In the genomic region with DNA sequence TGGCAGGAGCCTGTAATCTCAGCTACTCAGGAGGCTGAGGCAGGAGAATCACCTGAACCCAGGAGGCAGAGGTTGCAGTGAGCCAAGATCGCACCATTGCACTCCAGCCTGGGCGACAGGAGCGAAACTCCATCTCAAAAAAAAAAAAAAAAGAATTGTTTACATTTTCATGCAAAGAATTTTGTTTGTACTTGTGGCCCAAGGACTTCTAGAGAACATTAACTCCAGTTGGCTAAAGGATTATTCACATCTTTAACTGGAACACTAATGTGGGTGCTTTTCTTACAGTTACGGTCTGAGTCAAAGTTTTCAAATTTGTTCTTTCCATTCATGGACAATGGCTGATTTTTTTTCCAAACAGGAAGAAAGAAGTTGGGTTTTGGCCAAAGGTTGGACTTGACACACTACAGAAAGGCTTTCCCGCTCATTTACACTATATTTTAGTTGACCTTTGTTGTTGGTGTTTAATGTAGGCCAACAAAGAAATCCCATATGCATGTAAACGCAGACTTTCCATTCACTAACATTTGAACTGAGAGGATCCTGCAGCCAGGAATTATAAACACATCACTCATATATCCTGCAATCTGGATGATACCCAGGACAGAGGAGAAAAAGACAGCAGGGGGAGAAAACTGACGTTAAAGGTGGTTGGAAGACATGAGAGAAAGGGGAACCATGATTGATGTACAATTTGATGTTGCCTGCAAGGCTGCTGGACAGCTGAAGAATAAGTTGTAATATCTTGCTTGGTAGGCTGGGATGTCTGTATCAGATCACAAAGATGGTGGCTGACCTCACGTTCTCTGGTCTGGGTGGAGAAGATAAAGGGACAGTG, we compare ENCODE assay signal across 25 cellular contexts. TPM values are rescaled to one million over a fixed set of nuclear protein-coding genes. Genes with fewer than 3 reads are reported as not detected.
DNase-seq lines count a peak whose midpoint lies in the region; ATAC-seq, FAIRE-seq and TF ChIP-seq lines count a peak whose summit lies in the region.
"Had no signal": no experiment of that assay in that cellular context is flagged by ENCODE, and none has a peak within 500 bp of the region (broad histone marks: within the 10 kb centered on the region; RNA-seq: fewer than 3 reads in every experiment).

No MANE protein-coding gene starts in this region.

- no peak for TF ChIP-seq CTCF in activated B cell treated with CpG ODN at 0.5 μM for 24 hours (IDR thresholded peaks at IDR 0.05)
- TF ChIP-seq CTCF in neural crest cell (conservative IDR thresholded peaks at IDR 0.05) = no peak

- peak; percentile 30 for ATAC-seq in GM19438 (IDR thresholded peaks at IDR 0.05; ENCODE audit: low read depth, unreplicated experiment)
- peak; percentile 7 for ATAC-seq in activated B cell treated with CpG ODN at 0.5 μM for 24 hours (ENCODE audit: low read depth)
- ATAC-seq: activated CD4-positive, alpha-beta T cell treated with anti-CD3 and anti-CD28 coated beads for 36 hours; stimulated activated naive CD8-positive, alpha-beta T cell treated with anti-CD3 and anti-CD28 coated beads, Interleukin-15, amount 100 ng/mL, for 72 hours had no signal

- H3K27ac Mint-ChIP-seq in activated B cell treated with CpG ODN at 0.5 μM for 24 hours = peak overlapping the region; percentile 98
- peak overlapping the region; percentile 68 for H3K27ac Mint-ChIP-seq in neural crest cell (ENCODE audit: unreplicated experiment)
- no peak overlapping the region for H3K27ac Mint-ChIP-seq in activated CD4-positive, alpha-beta memory T cell treated with anti-CD3 and anti-CD28 coated beads for 36 hours
- H3K27ac Mint-ChIP-seq in activated naive CD4-positive, alpha-beta T cell treated with anti-CD3 and anti-CD28 coated beads for 36 hours = no peak overlapping the region
- H3K27ac Mint-ChIP-seq: activated CD4-positive, alpha-beta T cell treated with anti-CD3 and anti-CD28 coated beads for 36 hours; stimulated activated naive CD8-positive, alpha-beta T cell treated with anti-CD3 and anti-CD28 coated beads, Interleukin-15, amount 100 ng/mL, for 72 hours had no signal

- CTCF ChIA-PET in activated B cell treated with CpG ODN at 0.5 μM for 24 hours (lab: Charles Lee) = interaction anchor here (3.8 kb wide), 1 partner anchor 57 kb away, joined by 15 read pairs; no protein-coding TSS in a partner anchor
- CTCF ChIA-PET in activated CD4-positive, alpha-beta memory T cell treated with anti-CD3 and anti-CD28 coated beads for 36 hours (lab: Charles Lee) = no interaction called here
- CTCF ChIA-PET in activated naive CD4-positive, alpha-beta T cell treated with anti-CD3 and anti-CD28 coated beads for 36 hours (lab: Charles Lee) = no interaction called here

- DNase-seq in GM12891 (ENCODE audit: insufficient read length, low spot score) = no peak
- no peak for DNase-seq in activated B cell treated with CpG ODN at 0.5 μM for 24 hours
- no peak for DNase-seq in neural crest cell (ENCODE audit: low read depth, low spot score)
- DNase-seq in activated CD4-positive, alpha-beta memory T cell treated with anti-CD3 and anti-CD28 coated beads for 36 hours = no peak
- no peak for DNase-seq in activated naive CD4-positive, alpha-beta T cell treated with anti-CD3 and anti-CD28 coated beads for 36 hours
- no peak for DNase-seq in stimulated activated CD4-positive, alpha-beta T cell treated with anti-CD3 and anti-CD28 coated beads, Interleukin-12 subunit alpha, Interleukin-12 subunit beta, amount 100 ng/mL, for 4 hours
- DNase-seq in NCI-H1048 (lab: John Stamatoyannopoulos, UW) = no peak
- DNase-seq: activated CD4-positive, alpha-beta T cell treated with anti-CD3 and anti-CD28 coated beads for 36 hours; activated naive CD4-positive, alpha-beta T cell; activated T-cell treated with anti-CD3 and anti-CD28 coated beads, Interleukin-2, amount 50 U/mL, for 1 hour; amygdala; CD4-positive, CD25-positive, alpha-beta regulatory T cell; Kasumi-1; left ventricle myocardium inferior; MV-4-11; NCI-H2171; NCI-H524; stimulated activated CD4-positive, alpha-beta T cell treated with anti-CD3 and anti-CD28 coated beads, Interleukin-15, amount 100 ng/mL, for 24 hours; stimulated activated naive CD8-positive, alpha-beta T cell treated with anti-CD3 and anti-CD28 coated beads, Interleukin-15, amount 100 ng/mL, for 72 hours; thyroid gland had no signal

- H3K4me1 Mint-ChIP-seq in activated B cell treated with CpG ODN at 0.5 μM for 24 hours (no peaks in the 10 kb centered on the region), neural crest cell (no peaks in the 10 kb centered on the region)
- H3K4me1 Mint-ChIP-seq in activated CD4-positive, alpha-beta memory T cell treated with anti-CD3 and anti-CD28 coated beads for 36 hours (ENCODE audit: low read depth) = peaks cover 17% of the 10 kb centered on the region
- peaks cover 2% of the 10 kb centered on the region for H3K4me1 Mint-ChIP-seq in activated naive CD4-positive, alpha-beta T cell treated with anti-CD3 and anti-CD28 coated beads for 36 hours (ENCODE audit: low read depth)

- FAIRE-seq in GM12891 (lab: Jason Lieb, UNC) = peak; percentile 87
- FAIRE-seq: D721Med had no signal

- no peak for TF ChIP-seq POLR2A in GM12891 (IDR thresholded peaks at IDR 0.05; ENCODE audit: low read depth, low read length)

- H3K27me3 Mint-ChIP-seq in activated B cell treated with CpG ODN at 0.5 μM for 24 hours (no peaks in the 10 kb centered on the region), neural crest cell (ENCODE audit: low read depth) (peaks cover 7% of the 10 kb centered on the region)
- H3K27me3 Mint-ChIP-seq in activated CD4-positive, alpha-beta memory T cell treated with anti-CD3 and anti-CD28 coated beads for 36 hours = no peaks in the 10 kb centered on the region
- no peaks in the 10 kb centered on the region for H3K27me3 Mint-ChIP-seq in activated naive CD4-positive, alpha-beta T cell treated with anti-CD3 and anti-CD28 coated beads for 36 hours (ENCODE audit: low read depth)
- H3K27me3 Mint-ChIP-seq: activated CD4-positive, alpha-beta T cell treated with anti-CD3 and anti-CD28 coated beads for 36 hours; CD4-positive, CD25-positive, alpha-beta regulatory T cell; stimulated activated naive CD8-positive, alpha-beta T cell treated with anti-CD3 and anti-CD28 coated beads, Interleukin-15, amount 100 ng/mL, for 72 hours had no signal

- POLR2A ChIA-PET in activated B cell treated with CpG ODN at 0.5 μM for 24 hours (lab: Charles Lee) = interaction anchor here (0.6 to 14.9 kb wide), 5 partner anchors 10 to 52 kb away, joined by 3 to 581 read pairs (median 95); a partner anchor contains a TSS
- POLR2A ChIA-PET in activated CD4-positive, alpha-beta memory T cell treated with anti-CD3 and anti-CD28 coated beads for 36 hours (lab: Charles Lee) = no interaction called here

- no peaks in the 10 kb centered on the region for H3K9me3 Mint-ChIP-seq in activated B cell treated with CpG ODN at 0.5 μM for 24 hours
- no peaks in the 10 kb centered on the region for H3K9me3 Mint-ChIP-seq in neural crest cell
- H3K9me3 Mint-ChIP-seq in activated CD4-positive, alpha-beta memory T cell treated with anti-CD3 and anti-CD28 coated beads for 36 hours = no peaks in the 10 kb centered on the region
- H3K9me3 Mint-ChIP-seq in activated naive CD4-positive, alpha-beta T cell treated with anti-CD3 and anti-CD28 coated beads for 36 hours = no peaks in the 10 kb centered on the region

- H3K36me3 Mint-ChIP-seq in activated B cell treated with CpG ODN at 0.5 μM for 24 hours (ENCODE audit: low read depth) = peaks cover 85% of the 10 kb centered on the region
- no peaks in the 10 kb centered on the region for H3K36me3 Mint-ChIP-seq in neural crest cell (ENCODE audit: low read depth)
- peaks cover 10% of the 10 kb centered on the region for H3K36me3 Mint-ChIP-seq in activated CD4-positive, alpha-beta memory T cell treated with anti-CD3 and anti-CD28 coated beads for 36 hours
- H3K36me3 Mint-ChIP-seq in activated naive CD4-positive, alpha-beta T cell treated with anti-CD3 and anti-CD28 coated beads for 36 hours (ENCODE audit: low read depth) = no peaks in the 10 kb centered on the region
- H3K36me3 Mint-ChIP-seq: CD4-positive, CD25-positive, alpha-beta regulatory T cell had no signal

- H3K4me3 Mint-ChIP-seq in activated B cell treated with CpG ODN at 0.5 μM for 24 hours = peak overlapping the region; percentile 40
- H3K4me3 Mint-ChIP-seq in neural crest cell = no peak overlapping the region
- no peak overlapping the region for H3K4me3 Mint-ChIP-seq in activated CD4-positive, alpha-beta memory T cell treated with anti-CD3 and anti-CD28 coated beads for 36 hours
- H3K4me3 Mint-ChIP-seq in activated naive CD4-positive, alpha-beta T cell treated with anti-CD3 and anti-CD28 coated beads for 36 hours = no peak overlapping the region
- H3K4me3 Mint-ChIP-seq: activated CD4-positive, alpha-beta T cell treated with anti-CD3 and anti-CD28 coated beads for 36 hours; CD4-positive, CD25-positive, alpha-beta regulatory T cell; stimulated activated naive CD8-positive, alpha-beta T cell treated with anti-CD3 and anti-CD28 coated beads, Interleukin-15, amount 100 ng/mL, for 72 hours had no signal

- intact Hi-C loops in activated B cell treated with CpG ODN at 0.5 μM for 24 hours (cut with micrococcal nuclease) = loop anchor here (2.0 kb wide), 1 partner anchor 15 kb away; no protein-coding TSS in a partner anchor
- intact Hi-C loops in activated CD4-positive, alpha-beta memory T cell treated with anti-CD3 and anti-CD28 coated beads for 36 hours (cut with micrococcal nuclease) = no loop called here
- intact Hi-C loops in activated naive CD4-positive, alpha-beta T cell treated with anti-CD3 and anti-CD28 coated beads for 36 hours (cut with micrococcal nuclease) = no loop called here

TF ChIP-seq in GM12891, 5 proteins besides CTCF, POLR2A, EP300 and RAD21:
- no peak for TF ChIP-seq PAX5 (IDR thresholded peaks at IDR 0.05; ENCODE audit: insufficient read depth, low read length, severe bottlenecking)
- TF ChIP-seq SPI1 (IDR thresholded peaks at IDR 0.05; ENCODE audit: low read depth, low read length) = no peak
- no peak for TF ChIP-seq TAF1 (IDR thresholded peaks at IDR 0.05; ENCODE audit: low read depth, low read length)
- TF ChIP-seq POLR2AphosphoS5 (IDR thresholded peaks at IDR 0.05; ENCODE audit: low read depth, low read length) = no peak
- no peak for TF ChIP-seq POU2F2 (IDR thresholded peaks at IDR 0.05; ENCODE audit: low read depth, low read length)

RNA-seq across cellular contexts. Expression of a gene that starts 13.1 kb away (rescaled TPM):
- polyA plus RNA-seq in GM12891 (2012; ENCODE audit: low read depth, missing spikeins) = 136 TPM
- total RNA-seq in activated B cell treated with CpG ODN at 0.5 μM for 24 hours (141 and 155 TPM in 2 replicates), neural crest cell (not detected in 2 replicates)
- 10 to 100 TPM; 26.9 to 28.3 TPM for total RNA-seq in activated CD4-positive, alpha-beta memory T cell treated with anti-CD3 and anti-CD28 coated beads for 36 hours
- total RNA-seq in activated naive CD4-positive, alpha-beta T cell treated with anti-CD3 and anti-CD28 coated beads for 36 hours = under 1 TPM; 0.48 to 0.62 TPM
- total RNA-seq: glomerular endothelial cell, myocyte, SK-MEL-5 had no signal

Comparison
In these comparisons a context has a peak if more than half of its experiments do, and no peak if none do; other contexts are left out.
1. H3K27ac Mint-ChIP-seq: peak in activated B cell treated with CpG ODN at 0.5 μM for 24 hours (single experiment) and neural crest cell (single experiment); none in activated CD4-positive, alpha-beta memory T cell treated with anti-CD3 and anti-CD28 coated beads for 36 hours (single experiment) and activated naive CD4-positive, alpha-beta T cell treated with anti-CD3 and anti-CD28 coated beads for 36 hours (single experiment).
2. RNA of a gene that starts 13.1 kb away (total RNA-seq): 141 to 155 TPM in activated B cell treated with CpG ODN at 0.5 μM for 24 hours and 26.9 to 28.3 TPM in activated CD4-positive, alpha-beta memory T cell treated with anti-CD3 and anti-CD28 coated beads for 36 hours; 0.48 to 0.62 TPM in activated naive CD4-positive, alpha-beta T cell treated with anti-CD3 and anti-CD28 coated beads for 36 hours and not detected in neural crest cell; every median in the first group is over 10 times any median in the second.